ENCODE assay signal across 16 cellular contexts in genomic region chr1:91783423-91784162, GRCh38.
DNase-seq lines count a peak whose midpoint lies in the region; ATAC-seq, FAIRE-seq and TF ChIP-seq lines count a peak whose summit lies in the region.
"Had no signal": no experiment of that assay in that cellular context is flagged by ENCODE, and none has a peak within 500 bp of the region (broad histone marks: within the 10 kb centered on the region; RNA-seq: fewer than 3 reads in every experiment).

No MANE protein-coding gene starts in this region.

- DNase-seq in GM23248: peak; percentile 40
- DNase-seq in immature natural killer cell: no peak
- no peak for DNase-seq in gastrocnemius medialis
- DNase-seq in middle frontal gyrus (ENCODE audit: extremely low spot score, low spot score): no peak
- no peak for DNase-seq in H54 (ENCODE audit: insufficient read length, low spot score)
- no peak for DNase-seq in T1000 (lab: John Stamatoyannopoulos, UW)
- DNase-seq: activated CD4-positive, alpha-beta T cell treated with anti-CD3 and anti-CD28 coated beads for 1 hour; AML-193; EL; naive B cell; NCI-H146; NCI-H82; stimulated activated naive CD8-positive, alpha-beta T cell treated with anti-CD3 and anti-CD28 coated beads, Interleukin-15, Interleukin-2, amounts not matched to agents 100 U/mL and 50 U/mL, for 24 hours had no signal

- intact Hi-C loops in gastrocnemius medialis (cut with DNase I; ENCODE audit: low total_unique reads): no loop called here

- H3F3A ChIP-seq in GM23248 (ENCODE audit: insufficient read depth): peaks cover 40% of the 10 kb centered on the region

- in situ Hi-C loops in GM23248 (cut with MboI) (no loop called here), gastrocnemius medialis (cut with MboI; ENCODE audit: low sequenced_read_pairs in 4 of 4) (no loop called here)

- H3K27ac ChIP-seq in GM23248: no peak overlapping the region; the same call in 1 of the 2 replicates
- peak overlapping the region; percentile 39 for H3K27ac ChIP-seq in cingulate gyrus (ENCODE audit: low read depth, low read length)
- peak overlapping the region; percentile 16 to 45 (median 42) for H3K27ac ChIP-seq in gastrocnemius medialis

- ATAC-seq in gastrocnemius medialis: no peak
- no peak for ATAC-seq in HG03045 (IDR thresholded peaks at IDR 0.05; ENCODE audit: unreplicated experiment)
- ATAC-seq: stimulated activated naive CD8-positive, alpha-beta T cell treated with anti-CD3 and anti-CD28 coated beads, Interleukin-15, Interleukin-2, amounts not matched to agents 100 U/mL and 50 U/mL, for 24 hours had no signal

- H3K27me3 ChIP-seq in GM23248 (replicated peaks; ENCODE audit: insufficient read depth): no peaks in the 10 kb centered on the region
- H3K27me3 ChIP-seq in gastrocnemius medialis: no peaks in the 10 kb centered on the region

- H3K9me3 Mint-ChIP-seq in immature natural killer cell: no peaks in the 10 kb centered on the region
- H3K9me3 Mint-ChIP-seq: activated T-helper 1 cell treated with anti-CD3 and anti-CD28 coated beads, Interleukin-12 subunit alpha, Interleukin-12 subunit beta, Interleukin-2, Interleukin-4 antibody, amounts not matched to agents 30 ng/mL and 10 ng/mL and 1 ng/mL, durations not matched to agents 14 hours and 24 hours and 36 hours had no signal

- H3K36me3 Mint-ChIP-seq in immature natural killer cell: peaks cover 25 to 48% (median 37%) of the 10 kb centered on the region in 3 donors

- no peaks in the 10 kb centered on the region for H3K9me3 ChIP-seq in GM23248 (ENCODE audit: low read depth)
- H3K9me3 ChIP-seq in gastrocnemius medialis: no peaks in the 10 kb centered on the region

- TF ChIP-seq POLR2A in gastrocnemius medialis (IDR thresholded peaks at IDR 0.05) (no peak), H54 (IDR thresholded peaks at IDR 0.05; ENCODE audit: low read depth, low read length) (no peak)

- H3K4me1 ChIP-seq in GM23248 (ENCODE audit: insufficient read depth) (peaks cover 34% of the 10 kb centered on the region), gastrocnemius medialis (peaks cover 26 to 27% of the 10 kb centered on the region in 2 donors)

- 43 to 46% methylated on average over 7 of the region's 7 CpGs for WGBS in GM23248 (ENCODE audit: low coverage in 1 of 2, low lambda C conversion rate in 2 of 2, missing lambda C conversion rate in 2 of 2), 2 experiments

- H3K4me1 Mint-ChIP-seq in immature natural killer cell: peaks cover 86 to 87% of the 10 kb centered on the region in 2 donors
- H3K4me1 Mint-ChIP-seq: naive B cell had no signal

- H3K36me3 ChIP-seq in GM23248 (ENCODE audit: low read depth): no peaks in the 10 kb centered on the region
- no peaks in the 10 kb centered on the region for H3K36me3 ChIP-seq in gastrocnemius medialis

- no peaks in the 10 kb centered on the region for H4K20me1 ChIP-seq in GM23248 (ENCODE audit: insufficient read depth)

- H3K4me3 ChIP-seq in GM23248 (no peak overlapping the region), gastrocnemius medialis (no peak overlapping the region)

- H3K27ac Mint-ChIP-seq in immature natural killer cell: peak overlapping the region; percentile 69 to 83 (median 76)
- H3K27ac Mint-ChIP-seq: activated T-helper 1 cell treated with anti-CD3 and anti-CD28 coated beads, Interleukin-12 subunit alpha, Interleukin-12 subunit beta, Interleukin-2, Interleukin-4 antibody, amounts not matched to agents 30 ng/mL and 10 ng/mL and 1 ng/mL, durations not matched to agents 14 hours and 24 hours and 36 hours had no signal

- H3K4me2 ChIP-seq in GM23248 (ENCODE audit: unreplicated experiment): peak overlapping the region; percentile 3

- peaks cover 28% of the 10 kb centered on the region for H3K79me2 ChIP-seq in GM23248 (ENCODE audit: insufficient read depth)

- no peaks in the 10 kb centered on the region for H3K9me2 ChIP-seq in GM23248 (ENCODE audit: insufficient read depth)

- no peak for FAIRE-seq in H54 (lab: Jason Lieb, UNC)

- H3K4me3 Mint-ChIP-seq in immature natural killer cell: peak overlapping the region in 2 of 5 donors; percentile 22 to 24
- H3K4me3 Mint-ChIP-seq: activated T-helper 1 cell treated with anti-CD3 and anti-CD28 coated beads, Interleukin-12 subunit alpha, Interleukin-12 subunit beta, Interleukin-2, Interleukin-4 antibody, amounts not matched to agents 30 ng/mL and 10 ng/mL and 1 ng/mL, durations not matched to agents 14 hours and 24 hours and 36 hours; naive B cell had no signal

- peaks cover 5 to 6% (median 6%) of the 10 kb centered on the region in 3 donors for H3K27me3 Mint-ChIP-seq in immature natural killer cell (ENCODE audit: low read depth in 3 of 3)

- no peak for TF ChIP-seq CTCF in gastrocnemius medialis (IDR thresholded peaks at IDR 0.05 in 4 of 5, conservative IDR thresholded peaks at IDR 0.05 in 1 of 5)

- no peak overlapping the region; the same call in 1 of the 2 replicates for H2AFZ ChIP-seq in GM23248

- H3K9ac ChIP-seq in GM23248: no peak overlapping the region
